2 cellular contexts compared by ENCODE assay signal in genomic region chr1:220325306-220325995, GRCh38.
TF ChIP-seq lines count a peak whose summit lies in the region.

No MANE protein-coding gene starts in this region.

TF ChIP-seq in HEK293, 187 proteins besides CTCF, POLR2A, EP300 and RAD21:
- TF ChIP-seq ZNF571 (tag by site-specific recombination; IDR thresholded peaks at IDR 0.05): no peak
- TF ChIP-seq ZIC2 (tag by site-specific recombination; IDR thresholded peaks at IDR 0.05): peak; percentile 37; the same call in 1 of the 2 replicates
TF ChIP-seq in HEK293: peak in this region for 1.

TF ChIP-seq in GM12878, 131 proteins besides CTCF, POLR2A, EP300 and RAD21:
- TF ChIP-seq CHD2 (IDR thresholded peaks at IDR 0.05; ENCODE audit: borderline replicate concordance, low read depth, low read length) (no peak), RUNX3 (IDR thresholded peaks at IDR 0.05; ENCODE audit: low read length) (0 out of 2 replicates have a peak, but pooled peaks have one; percentile 20)
